Comparison of ENCODE assay signal across 1 cellular context in the genomic region with DNA sequence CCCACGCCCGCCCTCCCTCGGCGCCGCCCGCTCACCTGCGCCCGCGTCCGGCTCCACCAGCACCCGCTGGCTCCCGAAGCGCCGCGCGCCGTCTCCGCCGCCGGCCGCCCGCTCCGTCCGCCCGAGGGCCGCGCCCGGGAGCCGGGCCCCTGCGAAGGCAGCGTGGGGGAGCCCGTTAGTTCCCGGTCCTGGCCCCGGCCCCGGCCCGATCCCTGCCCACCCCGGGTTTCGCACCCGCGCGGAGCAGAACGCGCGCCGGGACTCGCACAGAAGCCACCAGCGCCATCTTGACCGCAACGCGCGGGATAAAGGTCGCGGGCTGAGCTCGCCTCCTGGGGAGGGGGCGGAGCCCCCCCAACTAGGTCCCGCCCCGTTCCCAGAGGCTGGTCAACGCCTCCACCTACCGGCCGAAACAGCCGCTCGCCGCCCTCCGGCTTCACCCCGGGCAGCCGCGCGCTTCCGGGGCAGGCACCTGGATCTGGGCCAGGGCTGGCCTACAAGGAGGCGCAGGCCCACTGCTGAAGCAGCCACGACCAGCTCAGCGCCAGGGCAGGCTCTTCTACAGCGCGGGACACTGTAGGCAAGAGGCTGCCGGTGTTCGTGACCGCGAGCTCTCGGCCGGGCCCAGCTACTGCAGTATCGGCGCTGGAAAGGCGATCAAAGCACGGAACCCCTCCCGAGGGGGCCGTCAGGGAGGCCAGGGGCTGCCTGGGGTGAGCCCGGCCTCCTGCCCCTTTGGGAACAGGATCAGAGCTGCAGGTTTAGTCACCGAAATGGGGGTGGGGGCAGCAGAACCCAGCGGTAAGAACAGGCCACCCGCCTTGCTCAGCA.
TF ChIP-seq lines count a peak whose summit lies in the region.

A gene with protein sequence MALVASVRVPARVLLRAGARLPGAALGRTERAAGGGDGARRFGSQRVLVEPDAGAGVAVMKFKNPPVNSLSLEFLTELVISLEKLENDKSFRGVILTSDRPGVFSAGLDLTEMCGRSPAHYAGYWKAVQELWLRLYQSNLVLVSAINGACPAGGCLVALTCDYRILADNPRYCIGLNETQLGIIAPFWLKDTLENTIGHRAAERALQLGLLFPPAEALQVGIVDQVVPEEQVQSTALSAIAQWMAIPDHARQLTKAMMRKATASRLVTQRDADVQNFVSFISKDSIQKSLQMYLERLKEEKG (minus strand): TSS at position 307 of the 831 bp plus-strand sequence. CDS start 21 bp downstream, at position 286.

TF ChIP-seq in SK-N-SH treated with all-trans-retinoic acid at 6 μM for 48 hours, 23 proteins besides CTCF, POLR2A, EP300 and RAD21 (continued from another document):
- TF ChIP-seq, protein P1, sequence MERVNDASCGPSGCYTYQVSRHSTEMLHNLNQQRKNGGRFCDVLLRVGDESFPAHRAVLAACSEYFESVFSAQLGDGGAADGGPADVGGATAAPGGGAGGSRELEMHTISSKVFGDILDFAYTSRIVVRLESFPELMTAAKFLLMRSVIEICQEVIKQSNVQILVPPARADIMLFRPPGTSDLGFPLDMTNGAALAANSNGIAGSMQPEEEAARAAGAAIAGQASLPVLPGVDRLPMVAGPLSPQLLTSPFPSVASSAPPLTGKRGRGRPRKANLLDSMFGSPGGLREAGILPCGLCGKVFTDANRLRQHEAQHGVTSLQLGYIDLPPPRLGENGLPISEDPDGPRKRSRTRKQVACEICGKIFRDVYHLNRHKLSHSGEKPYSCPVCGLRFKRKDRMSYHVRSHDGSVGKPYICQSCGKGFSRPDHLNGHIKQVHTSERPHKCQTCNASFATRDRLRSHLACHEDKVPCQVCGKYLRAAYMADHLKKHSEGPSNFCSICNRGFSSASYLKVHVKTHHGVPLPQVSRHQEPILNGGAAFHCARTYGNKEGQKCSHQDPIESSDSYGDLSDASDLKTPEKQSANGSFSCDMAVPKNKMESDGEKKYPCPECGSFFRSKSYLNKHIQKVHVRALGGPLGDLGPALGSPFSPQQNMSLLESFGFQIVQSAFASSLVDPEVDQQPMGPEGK (CRISPR knock-in tag; IDR thresholded peaks at IDR 0.05; ENCODE audit: borderline replicate concordance), result peak; percentile 100
TF ChIP-seq in SK-N-SH treated with all-trans-retinoic acid at 6 μM for 48 hours: peak in this region for 3.
